Comparison of ENCODE assay signal across 8 cellular contexts in the genomic region with DNA sequence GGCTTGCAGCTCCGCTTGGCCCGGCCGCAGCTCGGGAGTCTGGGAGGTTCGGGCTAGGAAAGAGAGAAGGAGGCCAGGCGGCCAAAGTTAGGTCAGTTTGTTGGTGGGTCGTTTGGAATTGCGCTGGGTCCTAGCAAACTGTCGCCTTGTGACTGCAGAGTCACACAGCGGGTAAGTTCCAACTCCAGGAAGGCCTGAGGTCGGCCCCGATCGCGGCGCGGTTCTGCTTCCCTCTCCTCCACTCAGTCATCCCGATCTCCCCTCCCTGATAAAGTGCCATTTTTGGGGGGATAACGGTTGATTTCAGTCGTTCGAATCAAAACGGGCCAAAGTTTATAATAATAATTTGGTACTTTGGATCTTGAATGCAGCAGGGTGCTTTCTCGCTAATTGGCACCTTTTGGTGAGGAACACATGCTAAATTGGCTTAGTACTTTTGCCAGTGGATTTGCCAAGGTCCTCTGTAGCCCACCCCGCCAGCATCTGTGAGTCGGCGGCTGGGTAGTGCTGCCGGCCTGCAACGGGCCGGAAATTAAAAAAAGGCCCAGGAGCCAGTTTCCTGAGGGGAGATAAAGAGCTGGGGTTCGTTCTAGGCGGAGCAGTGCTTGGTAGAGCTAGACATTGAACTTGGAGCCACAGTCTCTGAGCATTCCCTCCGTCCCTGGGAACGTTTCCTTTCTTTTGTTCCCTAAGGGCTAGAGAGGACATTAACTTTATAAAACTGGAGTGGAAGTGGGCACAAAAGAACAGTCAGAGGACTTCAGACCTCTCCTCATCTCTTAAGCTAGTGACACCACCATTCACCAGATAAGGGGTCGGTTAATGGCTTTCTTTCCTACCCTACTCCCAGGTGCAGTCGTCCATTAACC. TPM values are rescaled to one million over a fixed set of nuclear protein-coding genes. Genes with fewer than 3 reads are reported as not detected.
A peak's percentile ranks its signal among the peaks of the same experiment; 100 is the strongest.
DNase-seq lines count a peak whose midpoint lies in the region; ATAC-seq, FAIRE-seq and TF ChIP-seq lines count a peak whose summit lies in the region.

No MANE protein-coding gene starts in this region.

- H3K4me3 Mint-ChIP-seq in activated T-cell treated with anti-CD3 and anti-CD28 coated beads, Interleukin-2, amount 50 U/mL, for 4 hours = peak overlapping the region; percentile 93

- no peaks in the 10 kb centered on the region for H3K36me3 ChIP-seq in pancreas

- peak overlapping the region; percentile 82 to 94 (median 86) for H3K27ac ChIP-seq in pancreas

- peaks cover 14% of the 10 kb centered on the region for H3K36me3 Mint-ChIP-seq in activated T-cell treated with anti-CD3 and anti-CD28 coated beads, Interleukin-2, amount 50 U/mL, for 4 hours (ENCODE audit: insufficient read depth)

- 0 to 1% methylated on average over 34 of the region's 34 CpGs for WGBS in pancreas, 2 donors

- peaks cover 14 to 41% (median 17%) of the 10 kb centered on the region in 3 donors for H3K4me1 ChIP-seq in pancreas

- peak; percentile 32 to 36 for ATAC-seq in activated T-cell treated with anti-CD3 and anti-CD28 coated beads, Interleukin-2, amount 50 U/mL, for 4 hours
- peak; percentile 22 to 39 (median 32) for ATAC-seq in pancreas
- ATAC-seq in GM19328 (IDR thresholded peaks at IDR 0.05; ENCODE audit: unreplicated experiment) = no peak

- no peaks in the 10 kb centered on the region for H3K9me3 ChIP-seq in pancreas

- FAIRE-seq in pancreas (lab: Jason Lieb, UNC) = no peak

- intact Hi-C loops in pancreas (cut with DNase I) = loop anchor here in 1 of 3 donors (10.0 kb wide), 1 partner anchor 56 kb away; no protein-coding TSS in a partner anchor

- peaks cover 46% of the 10 kb centered on the region for H3K4me1 Mint-ChIP-seq in activated T-cell treated with anti-CD3 and anti-CD28 coated beads, Interleukin-2, amount 50 U/mL, for 4 hours (ENCODE audit: low read depth)

- no peak for TF ChIP-seq CTCF in pancreas (IDR thresholded peaks at IDR 0.05)

- peak; percentile 35 for DNase-seq in activated CD4-positive, alpha-beta T cell treated with anti-CD3 and anti-CD28 coated beads for 48 hours
- DNase-seq in activated CD4-positive, alpha-beta T cell treated with anti-CD3 and anti-CD28 coated beads for 1 hour = no peak
- DNase-seq in Jurkat, Clone E6-1 (ENCODE audit: low read depth, low spot score) = peak; percentile 24
- DNase-seq in activated T-cell treated with anti-CD3 and anti-CD28 coated beads, Interleukin-2, amount 50 U/mL, for 4 hours = peak; percentile 10
- DNase-seq in foreskin melanocyte (peak; percentile 15), pancreas (peak in 2 of 6 donors; percentile 29 to 37), NCI-H510A (lab: John Stamatoyannopoulos, UW) (no peak)

- no peaks in the 10 kb centered on the region for H3K27me3 Mint-ChIP-seq in activated T-cell treated with anti-CD3 and anti-CD28 coated beads, Interleukin-2, amount 50 U/mL, for 4 hours (ENCODE audit: low read depth)

- H3K27me3 ChIP-seq in pancreas = no peaks in the 10 kb centered on the region

- peak overlapping the region; percentile 96 for H3K4me3 ChIP-seq in Jurkat, Clone E6-1 (ENCODE audit: low read length)
- peak overlapping the region; percentile 66 to 98 (median 96) for H3K4me3 ChIP-seq in pancreas

- H3K9me3 Mint-ChIP-seq in activated T-cell treated with anti-CD3 and anti-CD28 coated beads, Interleukin-2, amount 50 U/mL, for 4 hours = no peaks in the 10 kb centered on the region

RNA-seq across cellular contexts. Expression of a gene that starts 0.9 kb away (rescaled TPM):
- 68.3 TPM for polyA plus RNA-seq in Jurkat, Clone E6-1 (2012; ENCODE audit: insufficient read depth, insufficient read length)
- total RNA-seq in activated T-cell treated with anti-CD3 and anti-CD28 coated beads, Interleukin-2, amount 50 U/mL, for 4 hours = 10 to 100 TPM; 73.5 to 79.2 (median 78.0) TPM
- 10 to 100 TPM; 10.9 to 23.5 (median 14.8) TPM for total RNA-seq in pancreas
- 10 to 100 TPM; 22.6 to 24.5 TPM for polyA plus RNA-seq in pancreas

RNA-seq across cellular contexts. Expression of a gene that starts 17.2 kb away (rescaled TPM):
- 2.1 TPM for polyA plus RNA-seq in Jurkat, Clone E6-1 (2012; ENCODE audit: insufficient read depth, insufficient read length)
- total RNA-seq in activated T-cell treated with anti-CD3 and anti-CD28 coated beads, Interleukin-2, amount 50 U/mL, for 4 hours = under 1 TPM in 2 of 3 donors, not detected in 1; 0.20 to 0.57 TPM
- under 1 TPM in 5 of 6 donors, not detected in 1; 0.09 to 0.47 (median 0.19) TPM for total RNA-seq in pancreas
- under 1 TPM in 1 of 2 donors, not detected in 1; 0.12 TPM for polyA plus RNA-seq in pancreas

Comparison
In these comparisons a context has a peak if more than half of its experiments do, and no peak if none do; other contexts are left out.
1. DNase-seq: peak in activated CD4-positive, alpha-beta T cell treated with anti-CD3 and anti-CD28 coated beads for 48 hours (single experiment), Jurkat, Clone E6-1 (single experiment), activated T-cell treated with anti-CD3 and anti-CD28 coated beads, Interleukin-2, amount 50 U/mL, for 4 hours (single experiment) and foreskin melanocyte (single experiment); none in activated CD4-positive, alpha-beta T cell treated with anti-CD3 and anti-CD28 coated beads for 1 hour (single experiment) and NCI-H510A (single experiment).